Comparison of ENCODE assay signal across 34 cellular contexts in genomic region chr3:22977042-22977441, GRCh38.
DNase-seq lines count a peak whose midpoint lies in the region; ATAC-seq and TF ChIP-seq lines count a peak whose summit lies in the region.
"Had no signal": no experiment of that assay in that cellular context is flagged by ENCODE, and none has a peak within 500 bp of the region (broad histone marks: within the 10 kb centered on the region; RNA-seq: fewer than 3 reads in every experiment).

No MANE protein-coding gene starts in this region.

- H3K4me1 ChIP-seq in MM.1S (ENCODE audit: low read length): peaks cover 5% of the 10 kb centered on the region; the same call in 1 of the 2 replicates
- peaks cover 6% of the 10 kb centered on the region for H3K4me1 ChIP-seq in upper lobe of right lung
- H3K4me1 ChIP-seq: BLaER1 treated with 17β-estradiol and CSF1 and Interleukin-3, amounts not matched to agents 10 nM and 100 nM; left lung; right lobe of liver; tibial nerve had no signal

- peak; percentile 32 for ATAC-seq in GM19324 (IDR thresholded peaks at IDR 0.05; ENCODE audit: low FRiP score, unreplicated experiment)
- peak; percentile 18 for ATAC-seq in HG02798 (IDR thresholded peaks at IDR 0.05; ENCODE audit: poor library complexity, unreplicated experiment)
- peak; percentile 26 for ATAC-seq in upper lobe of right lung
- no peak for ATAC-seq in activated CD4-positive, alpha-beta T cell treated with anti-CD3 and anti-CD28 coated beads for 36 hours
- no peak for ATAC-seq in activated CD4-positive, CD25-positive, alpha-beta regulatory T cell treated with anti-CD3 and anti-CD28 coated beads, Interleukin-2, amount 50 U/mL, for 24 hours
- ATAC-seq: Right ventricle myocardium inferior had no signal

- H3K36me3 Mint-ChIP-seq in activated CD4-positive, alpha-beta T cell treated with anti-CD3 and anti-CD28 coated beads for 36 hours (ENCODE audit: low read depth): no peaks in the 10 kb centered on the region

- H3K27me3 Mint-ChIP-seq in activated CD4-positive, alpha-beta T cell treated with anti-CD3 and anti-CD28 coated beads for 36 hours: no peaks in the 10 kb centered on the region
- H3K27me3 Mint-ChIP-seq: activated B cell treated with CpG ODN at 0.5 μM for 24 hours had no signal

- H4K20me1 ChIP-seq in MM.1S (ENCODE audit: insufficient read depth, low read length): no peaks in the 10 kb centered on the region
- H4K20me1 ChIP-seq: BLaER1 treated with 17β-estradiol and CSF1 and Interleukin-3, amounts not matched to agents 10 nM and 100 nM had no signal

- H3K9me3 ChIP-seq in MM.1S (replicated peaks; ENCODE audit: insufficient read depth, low read length) (no peaks in the 10 kb centered on the region), upper lobe of right lung (no peaks in the 10 kb centered on the region)
- H3K9me3 ChIP-seq: left lung, neutrophil, right lobe of liver, SK-N-SH, tibial nerve had no signal

- intact Hi-C loops in upper lobe of right lung (cut with DNase I): no loop called here
- intact Hi-C loops in activated CD4-positive, alpha-beta T cell treated with anti-CD3 and anti-CD28 coated beads for 36 hours (cut with DNase I, micrococcal nuclease): no loop called here

- H3K27ac ChIP-seq in MM.1S (ENCODE audit: low read length) (no peak overlapping the region), upper lobe of right lung (no peak overlapping the region)
- H3K27ac ChIP-seq: BLaER1 treated with 17β-estradiol and CSF1 and Interleukin-3, amounts not matched to agents 10 nM and 100 nM; cardiac muscle cell; epithelial cell of prostate; HL-60; left lung; neutrophil; PC-9; right lobe of liver; tibial nerve had no signal

- no peaks in the 10 kb centered on the region for H3K9me3 Mint-ChIP-seq in activated CD4-positive, alpha-beta T cell treated with anti-CD3 and anti-CD28 coated beads for 36 hours (ENCODE audit: low read depth)
- H3K9me3 Mint-ChIP-seq: activated B cell treated with CpG ODN at 0.5 μM for 24 hours; T-helper 1 cell treated with Interleukin-12 subunit alpha and Interleukin-12 subunit beta and Interleukin-4 antibody, amounts not matched to agents 30 μg/mL and 1 μg/mL, for 36 hours had no signal

- H3K9me2 ChIP-seq in MM.1S (replicated peaks; ENCODE audit: insufficient read depth, low read length): no peaks in the 10 kb centered on the region
- H3K9me2 ChIP-seq: SK-N-SH had no signal

- H3K79me2 ChIP-seq in MM.1S (ENCODE audit: low read length): no peaks in the 10 kb centered on the region

- H3K4me3 ChIP-seq in MM.1S (ENCODE audit: low read length) (no peak overlapping the region), upper lobe of right lung (no peak overlapping the region)
- H3K4me3 ChIP-seq: BLaER1 treated with 17β-estradiol and CSF1 and Interleukin-3, amounts not matched to agents 10 nM and 100 nM; cardiac muscle cell; GM12878; left lung; PC-9; right lobe of liver; tibial nerve had no signal

- no peak overlapping the region for H3K4me3 Mint-ChIP-seq in activated CD4-positive, alpha-beta T cell treated with anti-CD3 and anti-CD28 coated beads for 36 hours
- H3K4me3 Mint-ChIP-seq: activated B cell treated with CpG ODN at 0.5 μM for 24 hours; T-helper 1 cell treated with Interleukin-12 subunit alpha and Interleukin-12 subunit beta and Interleukin-4 antibody, amounts not matched to agents 30 μg/mL and 1 μg/mL, for 36 hours had no signal

- peaks cover 2% of the 10 kb centered on the region for H3K4me1 Mint-ChIP-seq in activated CD4-positive, alpha-beta T cell treated with anti-CD3 and anti-CD28 coated beads for 36 hours

- H3K27me3 ChIP-seq in MM.1S (replicated peaks; ENCODE audit: insufficient read depth, low read length) (no peaks in the 10 kb centered on the region), upper lobe of right lung (no peaks in the 10 kb centered on the region)
- H3K27me3 ChIP-seq: BLaER1 treated with 17β-estradiol and CSF1 and Interleukin-3, amounts not matched to agents 10 nM and 100 nM; cardiac muscle cell; left lung; neutrophil; right lobe of liver; tibial nerve had no signal

- no peak overlapping the region for H3K4me2 ChIP-seq in MM.1S (ENCODE audit: low read depth, low read length)
- H3K4me2 ChIP-seq: BLaER1 treated with 17β-estradiol and CSF1 and Interleukin-3, amounts not matched to agents 10 nM and 100 nM; PC-9; SK-N-SH had no signal

- CTCF ChIA-PET in activated CD4-positive, alpha-beta T cell treated with anti-CD3 and anti-CD28 coated beads for 36 hours (lab: Charles Lee): no interaction called here

- H3K36me3 ChIP-seq in MM.1S (replicated peaks; ENCODE audit: insufficient read depth, low read length) (no peaks in the 10 kb centered on the region), upper lobe of right lung (no peaks in the 10 kb centered on the region)
- H3K36me3 ChIP-seq: BLaER1 treated with 17β-estradiol and CSF1 and Interleukin-3, amounts not matched to agents 10 nM and 100 nM; cardiac muscle cell; left lung; neutrophil; right lobe of liver; tibial nerve had no signal

- POLR2A ChIA-PET in activated CD4-positive, alpha-beta T cell treated with anti-CD3 and anti-CD28 coated beads for 36 hours (lab: Charles Lee): no interaction called here

- H3K27ac Mint-ChIP-seq in activated CD4-positive, alpha-beta T cell treated with anti-CD3 and anti-CD28 coated beads for 36 hours: no peak overlapping the region
- H3K27ac Mint-ChIP-seq: activated B cell treated with CpG ODN at 0.5 μM for 24 hours; T-helper 1 cell treated with Interleukin-12 subunit alpha and Interleukin-12 subunit beta and Interleukin-4 antibody, amounts not matched to agents 30 μg/mL and 1 μg/mL, for 36 hours had no signal

- no peak for TF ChIP-seq CTCF in MM.1S (IDR thresholded peaks at IDR 0.05; ENCODE audit: low read length)
- no peak for TF ChIP-seq CTCF in upper lobe of right lung (IDR thresholded peaks at IDR 0.05)

- DNase-seq in MM.1S (no peak), upper lobe of right lung (no peak), DMS53 (lab: John Stamatoyannopoulos, UW) (no peak)
- no peak for DNase-seq in activated CD4-positive, alpha-beta T cell treated with anti-CD3 and anti-CD28 coated beads for 36 hours
- DNase-seq: activated B cell treated with CpG ODN at 0.5 μM for 24 hours; activated CD4-positive, alpha-beta T cell treated with anti-CD3 and anti-CD28 coated beads, Interleukin-2, amount 50 U/mL, for 4 hours; activated gamma-delta T cell treated with Interleukin-2 at 50 U/mL for 16 hours; activated T-cell treated with anti-CD3 and anti-CD28 coated beads, Interleukin-2, amount 50 U/mL, for 48 hours; cortex of kidney; effector memory CD4-positive, alpha-beta T cell; glutamatergic neuron; H7; KBM-7; left lung; mesenchymal stem cell; NCI-H1105 treated with DMSO at 0.1 percent for 48 hours; NCI-H187 treated with DMSO at 0.1 percent for 48 hours; NCI-H526; PC-9; right lobe of liver; SK-N-SH; stimulated activated CD8-positive, alpha-beta memory T cell treated with anti-CD3 and anti-CD28 coated beads, Interleukin-4, amount 100 ng/mL, for 48 hours had no signal

- H3F3A ChIP-seq in MM.1S (ENCODE audit: insufficient read depth, low read length): no peaks in the 10 kb centered on the region

- H3K9ac ChIP-seq in MM.1S (ENCODE audit: low read length): no peak overlapping the region
- H3K9ac ChIP-seq: BLaER1 treated with 17β-estradiol and CSF1 and Interleukin-3, amounts not matched to agents 10 nM and 100 nM; SK-N-SH had no signal

- H2AFZ ChIP-seq in MM.1S (ENCODE audit: low read length): 0 out of 2 replicates have a peak overlapping the region, but pooled peaks have one; percentile 2
- H2AFZ ChIP-seq: PC-9 had no signal

Comparison
In these comparisons a context has a peak if more than half of its experiments do, and no peak if none do; other contexts are left out.
1. ATAC-seq: peak in GM19324 (single experiment), HG02798 (single experiment) and upper lobe of right lung (single experiment); none in activated CD4-positive, alpha-beta T cell treated with anti-CD3 and anti-CD28 coated beads for 36 hours (single experiment) and activated CD4-positive, CD25-positive, alpha-beta regulatory T cell treated with anti-CD3 and anti-CD28 coated beads, Interleukin-2, amount 50 U/mL, for 24 hours (0 of 2).